8 cellular contexts compared by ENCODE assay signal in the genomic region with DNA sequence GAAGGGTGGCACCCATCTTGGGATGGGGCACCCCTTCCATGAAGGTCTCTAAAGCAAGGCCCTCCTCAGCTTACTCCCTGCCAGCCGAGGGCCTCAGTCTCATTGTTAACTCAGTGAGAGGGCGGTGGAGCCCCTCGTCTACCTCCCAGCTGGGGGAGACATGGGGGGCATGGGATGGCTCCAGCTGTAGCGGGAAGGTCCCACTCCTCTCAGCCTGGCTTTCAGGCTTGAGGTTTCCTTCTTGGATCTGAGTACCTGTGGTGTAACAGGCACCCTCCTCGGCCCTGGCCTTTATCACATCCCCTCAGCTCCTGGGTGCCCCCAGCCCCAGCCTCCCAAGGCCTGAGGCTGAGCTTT. TPM values are rescaled to one million over a fixed set of nuclear protein-coding genes. Genes with fewer than 3 reads are reported as not detected.
A peak's percentile ranks its signal among the peaks of the same experiment; 100 is the strongest.
DNase-seq lines count a peak whose midpoint lies in the region; ATAC-seq, FAIRE-seq and TF ChIP-seq lines count a peak whose summit lies in the region.

No MANE protein-coding gene starts in this region.

- TF ChIP-seq POLR2A in esophagus muscularis mucosa (IDR thresholded peaks at IDR 0.05; ENCODE audit: low read depth) (no peak), GM12892 (IDR thresholded peaks at IDR 0.05; ENCODE audit: low read depth, low read length) (no peak), gastrocnemius medialis (IDR thresholded peaks at IDR 0.05) (no peak)

- H3K4me3 ChIP-seq in SK-N-MC (peak overlapping the region; percentile 99), esophagus muscularis mucosa (peak overlapping the region in 1 of 4 donors; percentile 71), gastrocnemius medialis (no peak overlapping the region)

- no peak for TF ChIP-seq EP300 in esophagus muscularis mucosa (IDR thresholded peaks at IDR 0.05)

- H3K27ac Mint-ChIP-seq in activated CD4-positive, alpha-beta T cell treated with anti-CD3 and anti-CD28 coated beads for 36 hours = peak overlapping the region; percentile 93
- H3K27ac Mint-ChIP-seq in stimulated activated naive B cell treated with anti-CD40 and anti-IgM and Interleukin-4, amounts not matched to agents 10 μg/mL and 1 μg/mL and 100 μg/mL, for 72 hours = no peak overlapping the region

- no peak overlapping the region for H3K9ac ChIP-seq in SK-N-MC (ENCODE audit: insufficient read length)

- in situ Hi-C loops in gastrocnemius medialis (cut with MboI; ENCODE audit: low sequenced_read_pairs in 4 of 4) = no loop called here

- no peaks in the 10 kb centered on the region for H3K9me3 Mint-ChIP-seq in activated CD4-positive, alpha-beta T cell treated with anti-CD3 and anti-CD28 coated beads for 36 hours (ENCODE audit: low read depth)
- H3K9me3 Mint-ChIP-seq in stimulated activated naive B cell treated with anti-CD40 and anti-IgM and Interleukin-4, amounts not matched to agents 10 μg/mL and 1 μg/mL and 100 μg/mL, for 72 hours = peaks cover 0 to 6% of the 10 kb centered on the region in 2 donors

- H3K4me1 Mint-ChIP-seq in activated CD4-positive, alpha-beta T cell treated with anti-CD3 and anti-CD28 coated beads for 36 hours = peaks cover 23% of the 10 kb centered on the region
- peaks cover 21 to 30% of the 10 kb centered on the region in 2 donors for H3K4me1 Mint-ChIP-seq in stimulated activated naive B cell treated with anti-CD40 and anti-IgM and Interleukin-4, amounts not matched to agents 10 μg/mL and 1 μg/mL and 100 μg/mL, for 72 hours

- 85% methylated on average over 5 of the region's 5 CpGs for WGBS in esophagus muscularis mucosa

- CTCF ChIA-PET in activated CD4-positive, alpha-beta T cell treated with anti-CD3 and anti-CD28 coated beads for 36 hours (lab: Charles Lee) = interaction anchor here (1.1 to 2.3 kb wide), 3 partner anchors 14 to 34 kb away, joined by 3 to 8 read pairs (median 4); no protein-coding TSS in a partner anchor

- H3K27me3 Mint-ChIP-seq in activated CD4-positive, alpha-beta T cell treated with anti-CD3 and anti-CD28 coated beads for 36 hours = no peaks in the 10 kb centered on the region
- no peaks in the 10 kb centered on the region for H3K27me3 Mint-ChIP-seq in stimulated activated naive B cell treated with anti-CD40 and anti-IgM and Interleukin-4, amounts not matched to agents 10 μg/mL and 1 μg/mL and 100 μg/mL, for 72 hours

- intact Hi-C loops in activated CD4-positive, alpha-beta T cell treated with anti-CD3 and anti-CD28 coated beads for 36 hours (cut with DNase I, micrococcal nuclease) = loop anchor here in 1 of 2 experiments (10.0 kb wide), 1 partner anchor 659 kb away; a partner anchor contains a TSS
- intact Hi-C loops in esophagus muscularis mucosa (cut with DNase I) = no loop called here
- intact Hi-C loops in gastrocnemius medialis (cut with DNase I; ENCODE audit: low total_unique reads) = no loop called here

- ATAC-seq in activated CD4-positive, alpha-beta T cell treated with anti-CD3 and anti-CD28 coated beads for 36 hours = no peak
- no peak for ATAC-seq in stimulated activated naive B cell treated with anti-CD40 and anti-IgM and Interleukin-4, amounts not matched to agents 10 μg/mL and 1 μg/mL and 100 μg/mL, for 72 hours (replicated peaks)
- ATAC-seq in gastrocnemius medialis (no peak), HG02588 (IDR thresholded peaks at IDR 0.05; ENCODE audit: unreplicated experiment) (no peak)

- H3K36me3 ChIP-seq in SK-N-MC (ENCODE audit: insufficient read depth, low read length) = peaks cover 29% of the 10 kb centered on the region
- peaks cover 0 to 26% (median 23%) of the 10 kb centered on the region in 4 donors for H3K36me3 ChIP-seq in esophagus muscularis mucosa
- H3K36me3 ChIP-seq in gastrocnemius medialis = peaks cover 0 to 8% of the 10 kb centered on the region in 2 donors

- POLR2A ChIA-PET in activated CD4-positive, alpha-beta T cell treated with anti-CD3 and anti-CD28 coated beads for 36 hours (lab: Charles Lee) = no interaction called here

- peaks cover 33% of the 10 kb centered on the region for H3K36me3 Mint-ChIP-seq in activated CD4-positive, alpha-beta T cell treated with anti-CD3 and anti-CD28 coated beads for 36 hours (ENCODE audit: low read depth)
- H3K36me3 Mint-ChIP-seq in stimulated activated naive B cell treated with anti-CD40 and anti-IgM and Interleukin-4, amounts not matched to agents 10 μg/mL and 1 μg/mL and 100 μg/mL, for 72 hours = peaks cover 34 to 54% of the 10 kb centered on the region in 2 donors

- H3K4me3 Mint-ChIP-seq in activated CD4-positive, alpha-beta T cell treated with anti-CD3 and anti-CD28 coated beads for 36 hours = peak overlapping the region; percentile 91
- peak overlapping the region; percentile 95 to 99 for H3K4me3 Mint-ChIP-seq in stimulated activated naive B cell treated with anti-CD40 and anti-IgM and Interleukin-4, amounts not matched to agents 10 μg/mL and 1 μg/mL and 100 μg/mL, for 72 hours

- H3K27me3 ChIP-seq in esophagus muscularis mucosa (no peaks in the 10 kb centered on the region), gastrocnemius medialis (no peaks in the 10 kb centered on the region)

- no peaks in the 10 kb centered on the region for H3K9me3 ChIP-seq in SK-N-MC (ENCODE audit: low read depth, low read length)
- no peaks in the 10 kb centered on the region for H3K9me3 ChIP-seq in esophagus muscularis mucosa
- H3K9me3 ChIP-seq in gastrocnemius medialis = no peaks in the 10 kb centered on the region

- H3K4me1 ChIP-seq in esophagus muscularis mucosa = peaks cover 17 to 44% (median 34%) of the 10 kb centered on the region in 4 donors
- H3K4me1 ChIP-seq in gastrocnemius medialis = peaks cover 12 to 19% of the 10 kb centered on the region in 2 donors

- TF ChIP-seq CTCF in esophagus muscularis mucosa (IDR thresholded peaks at IDR 0.05) (no peak), gastrocnemius medialis (IDR thresholded peaks at IDR 0.05 in 4 of 5, conservative IDR thresholded peaks at IDR 0.05 in 1 of 5) (no peak)

- FAIRE-seq in GM12892 (lab: Jason Lieb, UNC) = no peak

- DNase-seq in activated CD4-positive, alpha-beta T cell treated with anti-CD3 and anti-CD28 coated beads for 36 hours = no peak
- DNase-seq in activated CD4-positive, alpha-beta T cell treated with anti-CD3 and anti-CD28 coated beads for 48 hours = no peak
- DNase-seq in SK-N-MC (ENCODE audit: low read depth, low spot score) (no peak), esophagus muscularis mucosa (ENCODE audit: extremely low spot score) (no peak), GM12892 (ENCODE audit: insufficient read length) (no peak), gastrocnemius medialis (no peak)
- no peak for DNase-seq in stimulated activated naive B cell treated with anti-CD40 and anti-IgM and Interleukin-4, amounts not matched to agents 10 μg/mL and 1 μg/mL and 100 μg/mL, for 72 hours

- no peak overlapping the region; the same call in 1 of the 2 replicates for H3K27ac ChIP-seq in SK-N-MC
- H3K27ac ChIP-seq in esophagus muscularis mucosa (replicated peaks in 1 of 4) = peak overlapping the region in 3 of 4 donors; percentile 93 to 97 (median 95)
- no peak overlapping the region for H3K27ac ChIP-seq in gastrocnemius medialis

RNA-seq across cellular contexts. Expression of a gene that starts 2.0 kb away (rescaled TPM):
- 1,000 to 10,000 TPM; 1,478 to 1,739 TPM for total RNA-seq in activated CD4-positive, alpha-beta T cell treated with anti-CD3 and anti-CD28 coated beads for 36 hours
- 100 to 1,000 TPM; 158 to 372 (median 263) TPM for total RNA-seq in esophagus muscularis mucosa
- 106 TPM for polyA plus RNA-seq in GM12892 (2012; ENCODE audit: missing spikeins)
- 100 to 1,000 TPM in 3 of 4 donors, 10 to 100 TPM in 1; 78.1 to 145 (median 129) TPM for total RNA-seq in gastrocnemius medialis

RNA-seq across cellular contexts. Expression of a gene that starts 38.5 kb away (rescaled TPM):
- 1 to 10 TPM; 7.6 to 7.7 TPM for total RNA-seq in activated CD4-positive, alpha-beta T cell treated with anti-CD3 and anti-CD28 coated beads for 36 hours
- total RNA-seq in esophagus muscularis mucosa = 10 to 100 TPM; 11.6 to 17.4 (median 15.3) TPM
- polyA plus RNA-seq in GM12892 (2012; ENCODE audit: missing spikeins) = 12.9 TPM
- 10 to 100 TPM in 1 of 4 donors, 1 to 10 TPM in 3; 2.4 to 19.0 (median 6.2) TPM for total RNA-seq in gastrocnemius medialis

RNA-seq across cellular contexts. Expression of a gene that starts 57.3 kb away (rescaled TPM):
- total RNA-seq in activated CD4-positive, alpha-beta T cell treated with anti-CD3 and anti-CD28 coated beads for 36 hours = 1 to 10 TPM; 5.2 to 5.7 TPM
- not detected for total RNA-seq in esophagus muscularis mucosa
- 8.5 TPM for polyA plus RNA-seq in GM12892 (2012; ENCODE audit: missing spikeins)
- 1 to 10 TPM in 3 of 4 donors, under 1 TPM in 1; 0.72 to 1.5 (median 1.3) TPM for total RNA-seq in gastrocnemius medialis

Comparison
In these comparisons a context has a peak if more than half of its experiments do, and no peak if none do; other contexts are left out.
1. H3K27ac ChIP-seq: peak in esophagus muscularis mucosa (3 of 4); none in SK-N-MC (single experiment) and gastrocnemius medialis (0 of 4).